ENCODE assay signal across 34 cellular contexts in the genomic region with DNA sequence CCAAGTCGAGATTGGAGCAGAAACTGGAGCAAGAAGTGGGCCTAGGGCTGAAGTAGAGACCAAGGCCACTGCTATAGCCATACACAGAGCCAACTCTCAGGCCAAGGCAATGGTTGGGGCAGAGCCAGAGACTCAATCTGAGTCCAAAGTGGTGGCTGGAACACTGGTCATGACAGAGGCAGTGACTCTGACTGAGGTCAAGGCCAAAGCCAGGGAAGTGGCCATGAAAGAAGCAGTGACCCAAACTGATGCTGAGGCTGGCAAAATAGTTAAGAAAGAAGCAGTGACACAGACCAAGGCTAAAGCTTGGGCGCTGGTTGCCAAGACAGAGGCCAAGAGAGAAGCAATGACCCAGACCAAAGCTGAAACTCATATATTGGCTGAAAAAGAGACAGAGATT. TPM values are rescaled to one million over a fixed set of nuclear protein-coding genes. Genes with fewer than 3 reads are reported as not detected.
DNase-seq lines count a peak whose midpoint lies in the region; ATAC-seq, FAIRE-seq and TF ChIP-seq lines count a peak whose summit lies in the region.
"Had no signal": no experiment of that assay in that cellular context is flagged by ENCODE, and none has a peak within 500 bp of the region (broad histone marks: within the 10 kb centered on the region; RNA-seq: fewer than 3 reads in every experiment).

No MANE protein-coding gene starts in this region.

- H3K9me3 ChIP-seq in IMR-90 (ENCODE audit: control insufficient read depth, insufficient read depth, low read length) (no peaks in the 10 kb centered on the region), adrenal gland (replicated peaks in 1 of 3) (no peaks in the 10 kb centered on the region), gastroesophageal sphincter (no peaks in the 10 kb centered on the region)
- H3K9me3 ChIP-seq: A549, BE2C, Caco-2 had no signal

- no peak overlapping the region for H3K18ac ChIP-seq in IMR-90 (ENCODE audit: low read depth, low read length)

- H3K23ac ChIP-seq in IMR-90 (ENCODE audit: low read depth, low read length): no peak overlapping the region

- in situ Hi-C loops in IMR-90 (cut with MboI; ENCODE audit: low sequenced_read_pairs): no loop called here

- H3K27me3 ChIP-seq in IMR-90 (ENCODE audit: control insufficient read depth, insufficient read depth, low read length) (no peaks in the 10 kb centered on the region; the same call in 1 of the 2 replicates), adrenal gland (no peaks in the 10 kb centered on the region), bronchial epithelial cell (ENCODE audit: control insufficient read depth, insufficient read depth, low read length) (no peaks in the 10 kb centered on the region), gastroesophageal sphincter (no peaks in the 10 kb centered on the region)
- H3K27me3 ChIP-seq: BE2C; BLaER1; BLaER1 treated with 17β-estradiol and CSF1 and Interleukin-3, amounts not matched to agents 10 nM and 100 nM had no signal

- no peak overlapping the region for H3K4me2 ChIP-seq in IMR-90 (ENCODE audit: low read depth, low read length)
- H3K4me2 ChIP-seq: A549; BLaER1; BLaER1 treated with 17β-estradiol and CSF1 and Interleukin-3, amounts not matched to agents 10 nM and 100 nM had no signal

- TF ChIP-seq POLR2A in IMR-90 (IDR thresholded peaks at IDR 0.05; ENCODE audit: low read depth, low read length) (no peak), adrenal gland (IDR thresholded peaks at IDR 0.05) (no peak), gastroesophageal sphincter (IDR thresholded peaks at IDR 0.05) (no peak)

- no peak overlapping the region for H3K56ac ChIP-seq in IMR-90 (ENCODE audit: extremely low read depth, insufficient read depth, low read length)

- peaks cover 4% of the 10 kb centered on the region; the same call in 1 of the 2 replicates for H3K9me1 ChIP-seq in IMR-90 (ENCODE audit: insufficient read depth, low read length)

- no peak for TF ChIP-seq EP300 in gastroesophageal sphincter (IDR thresholded peaks at IDR 0.05)

- H3K79me1 ChIP-seq in IMR-90 (ENCODE audit: low read depth in 1 of 2, low read length in 2 of 2): peaks cover 0 to 11% of the 10 kb centered on the region in 2 experiments; a peak in 2 of 4 replicates

- H4K5ac ChIP-seq in IMR-90 (ENCODE audit: low read depth, low read length): no peak overlapping the region

- H4K8ac ChIP-seq in IMR-90 (ENCODE audit: low read depth in 2 of 2, low read length in 2 of 2): no peak overlapping the region

- POLR2A ChIA-PET in IMR-90 (lab: Charles Lee; ENCODE audit: unreplicated experiment): no interaction called here

- dilution Hi-C loops in IMR-90 (cut with HindIII; ENCODE audit: low sequenced_read_pairs, unreplicated experiment): no loop called here

- CTCF ChIA-PET in IMR-90 (lab: Yijun Ruan, JAX): no interaction called here

- no peak overlapping the region for H2AK5ac ChIP-seq in IMR-90 (ENCODE audit: low read depth, low read length)

- no peak overlapping the region for H2AK9ac ChIP-seq in IMR-90 (replicated peaks; ENCODE audit: low read depth, low read length, poor library complexity)

- H2AFZ ChIP-seq in IMR-90 (replicated peaks; ENCODE audit: low read length, poor library complexity): no peak overlapping the region

- TF ChIP-seq CTCF in IMR-90 (conservative IDR thresholded peaks at IDR 0.05; ENCODE audit: low read depth, low read length) (no peak), adrenal gland (IDR thresholded peaks at IDR 0.05) (no peak), bronchial epithelial cell (IDR thresholded peaks at IDR 0.05; ENCODE audit: insufficient read depth, low read length, severe bottlenecking) (no peak), gastroesophageal sphincter (IDR thresholded peaks at IDR 0.05) (no peak)

- TSS peak; percentile 36 for BruUV-seq in IMR-90 (replicated peaks; lab: Mats Ljungman, UMichigan)

- peak; percentile 7 for FAIRE-seq in bronchial epithelial cell (lab: Jason Lieb, UNC)
- FAIRE-seq: A204.1, A549, D721Med had no signal

- 60% methylated on average over 2 of the region's 2 CpGs; no CpG with 5 or more reads in 1 of the 2 experiments for WGBS in IMR-90 (ENCODE audit: extremely low coverage in 2 of 2, insufficient read length in 1 of 2), 2 experiments
- 27 to 45% (median 35%) methylated on average over 1 to 2 of the region's 2 CpGs for WGBS in adrenal gland, 4 donors
- 78% methylated on average over 1 of the region's 2 CpGs; no CpG with 5 or more reads in 1 of the 2 donors for WGBS in gastroesophageal sphincter (ENCODE audit: low coverage in 1 of 2), 2 donors

- H3K4me3 ChIP-seq in IMR-90 (ENCODE audit: insufficient read depth, low read depth, low read length) (no peak overlapping the region), adrenal gland (no peak overlapping the region), bronchial epithelial cell (ENCODE audit: low read depth, low read length) (no peak overlapping the region), gastroesophageal sphincter (no peak overlapping the region)
- H3K4me3 ChIP-seq: A549; BLaER1; BLaER1 treated with 17β-estradiol and CSF1 and Interleukin-3, amounts not matched to agents 10 nM and 100 nM had no signal

- no peak overlapping the region for H2BK120ac ChIP-seq in IMR-90 (ENCODE audit: low read depth, low read length)

- H3K9ac ChIP-seq in IMR-90 (ENCODE audit: low read depth, low read length): no peak overlapping the region
- H3K9ac ChIP-seq: BLaER1; BLaER1 treated with 17β-estradiol and CSF1 and Interleukin-3, amounts not matched to agents 10 nM and 100 nM had no signal

- no peak overlapping the region for H3K14ac ChIP-seq in IMR-90 (replicated peaks; ENCODE audit: low read depth, low read length)

- TF ChIP-seq RAD21 in IMR-90 (IDR thresholded peaks at IDR 0.05; ENCODE audit: low read length): no peak

- H3K4me1 ChIP-seq in IMR-90 (ENCODE audit: control insufficient read depth, insufficient read depth, low read length): no peaks in the 10 kb centered on the region
- H3K4me1 ChIP-seq in adrenal gland (replicated peaks in 1 of 2): peaks cover 0 to 10% of the 10 kb centered on the region in 2 donors
- no peaks in the 10 kb centered on the region for H3K4me1 ChIP-seq in gastroesophageal sphincter
- H3K4me1 ChIP-seq: A549; BE2C; BLaER1; BLaER1 treated with 17β-estradiol and CSF1 and Interleukin-3, amounts not matched to agents 10 nM and 100 nM; Caco-2 had no signal

- DNase-seq in IMR-90 (no peak), adrenal gland (peak in 4 of 7 donors; percentile 35 to 65 (median 46)), bronchial epithelial cell (ENCODE audit: low read depth) (no peak), NCI-H146 treated with DMSO at 0.1 percent for 48 hours (lab: John Stamatoyannopoulos, UW; ENCODE audit: unreplicated experiment) (no peak)
- DNase-seq: 8988T; ACHN; AML-193; BE2C; C1 segment of cervical spinal cord; Caco-2; Calu3; CD4-positive, alpha-beta memory T cell; CD4-positive, alpha-beta T cell; CD4-positive, CD25-positive, alpha-beta regulatory T cell; CD8-positive, alpha-beta memory T cell; CD8-positive, alpha-beta T cell; COR-L47; DMS 273 treated with DMSO at 0.1 percent for 48 hours; DMS153; DMS53; DMS79; DMS79 treated with DMSO at 0.1 percent for 48 hours; DND-41; EL had no signal

- no peak overlapping the region for H2BK15ac ChIP-seq in IMR-90 (ENCODE audit: low read depth, low read length)

- no peak overlapping the region for H4K91ac ChIP-seq in IMR-90 (ENCODE audit: insufficient read depth, low read depth, low read length)

- H2BK20ac ChIP-seq in IMR-90 (ENCODE audit: low read depth, low read length): no peak overlapping the region

- no peaks in the 10 kb centered on the region for H4K20me1 ChIP-seq in IMR-90 (ENCODE audit: insufficient read depth, low read length)
- H4K20me1 ChIP-seq: BLaER1; BLaER1 treated with 17β-estradiol and CSF1 and Interleukin-3, amounts not matched to agents 10 nM and 100 nM had no signal

- H3K27ac ChIP-seq in IMR-90 (ENCODE audit: insufficient read depth, low read length) (no peak overlapping the region), adrenal gland (no peak overlapping the region), gastroesophageal sphincter (no peak overlapping the region)
- H3K27ac ChIP-seq: 22Rv1; A549; BLaER1; BLaER1 treated with 17β-estradiol and CSF1 and Interleukin-3, amounts not matched to agents 10 nM and 100 nM; C4-2B had no signal

- ATAC-seq in IMR-90 (ENCODE audit: low read depth) (no peak), HG03378 (IDR thresholded peaks at IDR 0.05; ENCODE audit: unreplicated experiment) (no peak), gastroesophageal sphincter (no peak)
- ATAC-seq: A549; CD8-positive, alpha-beta T cell had no signal

- no peak overlapping the region for H3K4ac ChIP-seq in IMR-90 (ENCODE audit: low read depth, low read length)

- H3K36me3 ChIP-seq in IMR-90 (ENCODE audit: control insufficient read depth, insufficient read depth, low read length): peaks cover 1% of the 10 kb centered on the region
- H3K36me3 ChIP-seq in adrenal gland (replicated peaks in 1 of 2): no peaks in the 10 kb centered on the region
- no peaks in the 10 kb centered on the region for H3K36me3 ChIP-seq in bronchial epithelial cell (ENCODE audit: control insufficient read depth, insufficient read depth, low read length)
- no peaks in the 10 kb centered on the region for H3K36me3 ChIP-seq in gastroesophageal sphincter
- H3K36me3 ChIP-seq: BE2C; BLaER1; BLaER1 treated with 17β-estradiol and CSF1 and Interleukin-3, amounts not matched to agents 10 nM and 100 nM had no signal

- intact Hi-C loops in IMR-90 (cut with micrococcal nuclease) (no loop called here), adrenal gland (cut with DNase I) (no loop called here)

- no peak overlapping the region for H2BK5ac ChIP-seq in IMR-90 (ENCODE audit: low read depth, low read length, poor library complexity, severe bottlenecking)

TF ChIP-seq in IMR-90, 13 proteins besides CTCF, POLR2A, EP300 and RAD21 (continues in another document):
- TF ChIP-seq NFE2L2 (IDR thresholded peaks at IDR 0.05; ENCODE audit: low read depth, low read length): no peak
- TF ChIP-seq SMC3 (IDR thresholded peaks at IDR 0.05; ENCODE audit: low read depth, low read length): no peak
- TF ChIP-seq, protein P1, sequence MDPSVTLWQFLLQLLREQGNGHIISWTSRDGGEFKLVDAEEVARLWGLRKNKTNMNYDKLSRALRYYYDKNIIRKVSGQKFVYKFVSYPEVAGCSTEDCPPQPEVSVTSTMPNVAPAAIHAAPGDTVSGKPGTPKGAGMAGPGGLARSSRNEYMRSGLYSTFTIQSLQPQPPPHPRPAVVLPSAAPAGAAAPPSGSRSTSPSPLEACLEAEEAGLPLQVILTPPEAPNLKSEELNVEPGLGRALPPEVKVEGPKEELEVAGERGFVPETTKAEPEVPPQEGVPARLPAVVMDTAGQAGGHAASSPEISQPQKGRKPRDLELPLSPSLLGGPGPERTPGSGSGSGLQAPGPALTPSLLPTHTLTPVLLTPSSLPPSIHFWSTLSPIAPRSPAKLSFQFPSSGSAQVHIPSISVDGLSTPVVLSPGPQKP (IDR thresholded peaks at IDR 0.05; ENCODE audit: borderline replicate concordance, low read depth, low read length): no peak

RNA-seq across cellular contexts. Expression of a gene that starts 3.5 kb away (rescaled TPM):
- 2.3 and 3.1 TPM in 2 replicates for total RNA-seq in IMR-90 (2012; rRNA removed)
- polyA plus RNA-seq in IMR-90 (2012; rRNA removed): 3.3 and 4.2 TPM in 2 replicates
- 0.64 and 0.88 TPM in 2 replicates for polyA plus RNA-seq in IMR-90 (2012; cell fraction: cytosol; rRNA removed)
- 4.7 and 22.7 TPM in 2 replicates for polyA plus RNA-seq in IMR-90 (2012; cell fraction: nucleus; rRNA removed; ENCODE audit: low replicate concordance)
- 10 to 100 TPM in 5 of 8 donors, 1 to 10 TPM in 3; 7.2 to 50.9 (median 15.9) TPM for total RNA-seq in adrenal gland
- 10 to 100 TPM; 19.1 to 52.0 (median 32.7) TPM for polyA plus RNA-seq in adrenal gland
- 0.79 and 1.8 TPM in 2 replicates for total RNA-seq in bronchial epithelial cell
- 10 to 100 TPM in 1 of 4 donors, 1 to 10 TPM in 3; 1.8 to 21.9 (median 8.1) TPM for total RNA-seq in gastroesophageal sphincter
- total RNA-seq: A172 had no signal

Comparison
In these comparisons a context has a peak if more than half of its experiments do, and no peak if none do; other contexts are left out.
1. DNase-seq: peak in adrenal gland (4 of 7); none in IMR-90 (single experiment), bronchial epithelial cell (single experiment) and NCI-H146 treated with DMSO at 0.1 percent for 48 hours (single experiment).